ENCODE assay signal across 7 cellular contexts in genomic region chr4:81648576-81649272, GRCh38.
DNase-seq lines count a peak whose midpoint lies in the region; ATAC-seq and TF ChIP-seq lines count a peak whose summit lies in the region.

No MANE protein-coding gene starts in this region.

- intact Hi-C loops in OCI-LY7 (cut with micrococcal nuclease; ENCODE audit: unreplicated experiment), result loop anchor here (2.0 to 5.0 kb wide), 2 partner anchors 86 to 178 kb away; partner anchors contain the start of gene RASGEF1B

- peak overlapping the region; percentile 52 for H3K4me3 ChIP-seq in OCI-LY7 (ENCODE audit: low read depth, low read length, poor library complexity, severe bottlenecking)

- DNase-seq in GM19238 (ENCODE audit: insufficient read length, low spot score) (peak; percentile 40), OCI-LY7 (ENCODE audit: low spot score) (peak; percentile 88), epidermal melanocyte (ENCODE audit: insufficient read length, low spot score) (peak; percentile 20), NCI-H524 (lab: John Stamatoyannopoulos, UW) (no peak), erythroblast (lab: John Stamatoyannopoulos, UW) (no peak), CD1c-positive myeloid dendritic cell (ENCODE audit: extremely low spot score) (no peak)

- no peaks in the 10 kb centered on the region for H3K79me2 ChIP-seq in OCI-LY7 (ENCODE audit: insufficient read depth, low read depth, low read length)

- no TSS peak for BruUV-seq in OCI-LY7 (replicated peaks; lab: Mats Ljungman, UMichigan)

- H3K9me3 ChIP-seq in OCI-LY7 (ENCODE audit: low read length), result peaks cover 20% of the 10 kb centered on the region; the same call in 1 of the 2 replicates

- H3K36me3 ChIP-seq in OCI-LY7 (ENCODE audit: insufficient read depth, low read length), result peaks cover 12% of the 10 kb centered on the region; the same call in 1 of the 2 replicates

- peaks cover 65% of the 10 kb centered on the region for H3K4me1 ChIP-seq in OCI-LY7 (ENCODE audit: insufficient read depth, low read length, poor library complexity, severe bottlenecking)

- peak overlapping the region; percentile 82 for H3K4me2 ChIP-seq in OCI-LY7 (ENCODE audit: low read length)

- TF ChIP-seq CTCF in OCI-LY7 (conservative IDR thresholded peaks at IDR 0.05; ENCODE audit: low read length), result no peak

- peak; percentile 87 for ATAC-seq in HG02938 (IDR thresholded peaks at IDR 0.05; ENCODE audit: unreplicated experiment)

- peak overlapping the region; percentile 76 for H2AFZ ChIP-seq in OCI-LY7 (ENCODE audit: low read length)

- no peaks in the 10 kb centered on the region for H4K20me1 ChIP-seq in OCI-LY7 (ENCODE audit: insufficient read depth, low read length)

- CTCF ChIA-PET in OCI-LY7 (lab: Charles Lee; ENCODE audit: unreplicated experiment), result interaction anchor here (1.0 kb wide), 1 partner anchor 42 kb away, joined by 4 read pairs; no protein-coding TSS in a partner anchor

- H3K27ac ChIP-seq in OCI-LY7 (ENCODE audit: low read depth, low read length, poor library complexity, severe bottlenecking), result peak overlapping the region; percentile 90

- POLR2A ChIA-PET in OCI-LY7 (lab: Charles Lee), result interaction anchor here (0.6 to 2.2 kb wide), 10 partner anchors 8 to 906 kb away, joined by 3 to 18 read pairs (median 4); partner anchors contain the start of gene RASGEF1B

- no peaks in the 10 kb centered on the region for H3K9me2 ChIP-seq in OCI-LY7 (ENCODE audit: insufficient read depth, low read length)

- TF ChIP-seq POLR2A in erythroblast (IDR thresholded peaks at IDR 0.05; ENCODE audit: low read length), result no peak

Comparison
In these comparisons a context has a peak if more than half of its experiments do, and no peak if none do; other contexts are left out.
1. DNase-seq: peak in GM19238 (single experiment), OCI-LY7 (single experiment) and epidermal melanocyte (single experiment); none in NCI-H524 (0 of 2), erythroblast (0 of 2) and CD1c-positive myeloid dendritic cell (single experiment).